Comparison of ENCODE assay signal across 1 cellular context in genomic region chr5:79990598-79991507, GRCh38.
TF ChIP-seq lines count a peak whose summit lies in the region.

Gene MTX3, minus strand, starts transcription at chr5:79991262. Its CDS starts 24 bp downstream, at chr5:79991238.

TF ChIP-seq in GM12878, 131 proteins besides CTCF, POLR2A, EP300 and RAD21 (continued from another document):
- TF ChIP-seq CEBPZ (IDR thresholded peaks at IDR 0.05; ENCODE audit: low read depth, low read length) (no peak), MEF2B (IDR thresholded peaks at IDR 0.05; ENCODE audit: partially characterized antibody, poor library complexity, severe bottlenecking) (no peak), GABPA (IDR thresholded peaks at IDR 0.05; ENCODE audit: low read depth) (peak; percentile 98)
